ENCODE assay signal across 23 cellular contexts in genomic region chr17:15496735-15497134, GRCh38. TPM values are rescaled to one million over a fixed set of nuclear protein-coding genes. Genes with fewer than 3 reads are reported as not detected.
DNase-seq lines count a peak whose midpoint lies in the region; ATAC-seq and TF ChIP-seq lines count a peak whose summit lies in the region.
"Had no signal": no experiment of that assay in that cellular context is flagged by ENCODE, and none has a peak within 500 bp of the region (broad histone marks: within the 10 kb centered on the region; RNA-seq: fewer than 3 reads in every experiment).

No MANE protein-coding gene starts in this region.

- no peak overlapping the region for H3K4me3 ChIP-seq in fibroblast of the aortic adventitia (ENCODE audit: low read depth, low read length)
- H3K4me3 ChIP-seq in right atrium auricular region = no peak overlapping the region
- H3K4me3 ChIP-seq in vagina = no peak overlapping the region
- H3K4me3 ChIP-seq: A549; BLaER1 treated with 17β-estradiol and CSF1 and Interleukin-3, amounts not matched to agents 10 nM and 100 nM; GM12878 had no signal

- no peak for TF ChIP-seq POLR2A in vagina (IDR thresholded peaks at IDR 0.05)

- H3K27ac ChIP-seq in right atrium auricular region (peak overlapping the region; percentile 26 to 37), vagina (peak overlapping the region; percentile 5)
- H3K27ac ChIP-seq: 22Rv1; A549; BLaER1 treated with 17β-estradiol and CSF1 and Interleukin-3, amounts not matched to agents 10 nM and 100 nM; HL-60 had no signal

- no peaks in the 10 kb centered on the region for H3K36me3 ChIP-seq in right atrium auricular region
- no peaks in the 10 kb centered on the region for H3K36me3 ChIP-seq in vagina
- H3K36me3 ChIP-seq: BLaER1 treated with 17β-estradiol and CSF1 and Interleukin-3, amounts not matched to agents 10 nM and 100 nM had no signal

- H3K4me1 ChIP-seq in right atrium auricular region (peaks cover 0 to 17% of the 10 kb centered on the region in 2 donors), vagina (peaks cover 4% of the 10 kb centered on the region)
- H3K4me1 ChIP-seq: A549 had no signal

- H3K9me3 ChIP-seq in right atrium auricular region (no peaks in the 10 kb centered on the region), vagina (no peaks in the 10 kb centered on the region)
- H3K9me3 ChIP-seq: A549; BLaER1 treated with 17β-estradiol and CSF1 and Interleukin-3, amounts not matched to agents 10 nM and 100 nM had no signal

- intact Hi-C loops in Right ventricle myocardium inferior (cut with DNase I) = no loop called here
- intact Hi-C loops in cardiac septum (cut with DNase I) = no loop called here
- intact Hi-C loops in vagina (cut with DNase I) = no loop called here

- TF ChIP-seq CTCF in fibroblast of the aortic adventitia (IDR thresholded peaks at IDR 0.05; ENCODE audit: insufficient read depth, low read length) (no peak), right atrium auricular region (IDR thresholded peaks at IDR 0.05) (no peak), vagina (IDR thresholded peaks at IDR 0.05) (no peak)

- H3K27me3 ChIP-seq in right atrium auricular region (no peaks in the 10 kb centered on the region), vagina (no peaks in the 10 kb centered on the region)
- H3K27me3 ChIP-seq: BLaER1 treated with 17β-estradiol and CSF1 and Interleukin-3, amounts not matched to agents 10 nM and 100 nM had no signal

- ATAC-seq in Right ventricle myocardium inferior = peak; percentile 37
- ATAC-seq: A549, GM12878, HCT116 had no signal

- DNase-seq in Right ventricle myocardium inferior (ENCODE audit: missing footprints) = no peak
- DNase-seq in cardiac septum (ENCODE audit: low spot score) = no peak
- DNase-seq in fibroblast of the aortic adventitia (ENCODE audit: low read depth) = peak; percentile 10
- no peak for DNase-seq in right atrium auricular region (ENCODE audit: low spot score)
- DNase-seq in vagina (ENCODE audit: extremely low spot score in 2 of 2) = no peak
- DNase-seq in stimulated activated CD4-positive, alpha-beta T cell treated with anti-CD3 and anti-CD28 coated beads, Interleukin-1b, Interleukin-23, amount 100 ng/mL, for 48 hours = no peak
- DNase-seq in Ammon's horn (ENCODE audit: low spot score) = no peak
- no peak for DNase-seq in AG08395 (ENCODE audit: low spot score)
- DNase-seq: CD8-positive, alpha-beta memory T cell; COR-L47; DMS 273 treated with DMSO at 0.1 percent for 48 hours; DMS53; DND-41; EL; GOT3; H7; HFFc6 had no signal

RNA-seq across cellular contexts. Expression of gene CDRT4, which starts 29.3 kb away (rescaled TPM):
- total RNA-seq in Right ventricle myocardium inferior (1.8 TPM), cardiac septum (1.8 TPM), fibroblast of the aortic adventitia (ENCODE audit: low replicate concordance) (2.9 TPM in 1 of 2 replicates, not detected in the other), right atrium auricular region (under 1 TPM in 1 of 2 donors, not detected in 1; 0.94 TPM), vagina (4.2 TPM)
